Comparison of ENCODE assay signal across 9 cellular contexts in the genomic region with DNA sequence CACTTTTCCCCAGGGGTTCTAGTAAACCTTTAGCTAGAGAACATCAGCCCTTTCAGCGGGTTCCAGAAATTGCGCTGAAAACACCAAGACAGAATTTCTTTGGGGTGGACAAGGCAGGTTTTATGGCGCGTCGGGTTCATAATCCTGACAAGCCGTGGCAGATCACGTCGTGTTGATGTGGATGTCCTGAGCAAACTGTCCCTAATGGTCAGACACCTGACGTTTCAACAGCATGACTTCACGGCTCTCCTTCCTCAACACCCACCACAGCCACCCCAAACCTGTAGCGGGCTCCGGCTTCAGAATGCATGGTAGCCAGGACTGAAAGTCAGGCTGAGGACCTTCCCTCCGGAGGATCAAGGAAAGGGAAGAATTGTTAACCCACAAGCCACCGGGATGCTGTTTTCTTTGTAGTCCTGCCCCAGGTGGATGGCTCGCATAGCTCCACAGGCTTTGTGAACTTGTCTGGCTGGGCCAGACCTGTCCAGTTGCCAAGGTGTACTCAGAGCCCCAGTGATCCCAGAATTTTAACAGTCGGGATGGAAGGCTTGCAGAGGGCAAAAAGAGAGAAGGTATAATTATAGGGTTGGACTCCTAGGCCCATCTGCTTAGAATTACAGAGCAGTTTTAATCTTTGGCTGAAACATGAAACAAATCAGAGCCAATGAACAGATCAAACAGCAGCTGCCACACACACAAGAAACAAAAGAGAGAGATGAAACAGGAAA. TPM values are rescaled to one million over a fixed set of nuclear protein-coding genes. Genes with fewer than 3 reads are reported as not detected.
A peak's percentile ranks its signal among the peaks of the same experiment; 100 is the strongest.
DNase-seq lines count a peak whose midpoint lies in the region; ATAC-seq, FAIRE-seq and TF ChIP-seq lines count a peak whose summit lies in the region.
"Had no signal": no experiment of that assay in that cellular context is flagged by ENCODE, and none has a peak within 500 bp of the region (broad histone marks: within the 10 kb centered on the region; RNA-seq: fewer than 3 reads in every experiment).

No MANE protein-coding gene starts in this region.

- H3K9me3 ChIP-seq in ascending aorta, result no peaks in the 10 kb centered on the region
- H3K9me3 ChIP-seq in testis, result no peaks in the 10 kb centered on the region

- no peaks in the 10 kb centered on the region for H3K36me3 ChIP-seq in ascending aorta
- no peaks in the 10 kb centered on the region for H3K36me3 ChIP-seq in testis (ENCODE audit: low read depth, missing control alignments)

- no peak for FAIRE-seq in GM19239 (lab: Jason Lieb, UNC)

- peak overlapping the region; percentile 63 to 85 for H3K4me3 ChIP-seq in ascending aorta
- H3K4me3 ChIP-seq in lower leg skin (ENCODE audit: low read depth, poor library complexity, severe bottlenecking), result peak overlapping the region; percentile 70
- peak overlapping the region; percentile 59 to 76 for H3K4me3 ChIP-seq in testis

- WGBS in lower leg skin, 2 donors, result 8% methylated on average over 16 of the region's 16 CpGs
- WGBS in testis, 2 donors, result 14 to 21% methylated on average over 16 of the region's 16 CpGs

- H3K4me1 ChIP-seq in ascending aorta (peaks cover 0 to 17% of the 10 kb centered on the region in 2 donors), testis (no peaks in the 10 kb centered on the region)

- TF ChIP-seq POLR2A in lower leg skin (IDR thresholded peaks at IDR 0.05) (no peak), testis (IDR thresholded peaks at IDR 0.05) (no peak)

- H3K27ac ChIP-seq in ascending aorta (peak overlapping the region in 1 of 2 donors; percentile 79), testis (peak overlapping the region; percentile 76 to 87)

- peak in 2 of 3 experiments; percentile 58 to 83 for DNase-seq in NCI-H1417 (lab: John Stamatoyannopoulos, UW)
- no peak for DNase-seq in ascending aorta (ENCODE audit: low spot score in 2 of 2)
- DNase-seq in lower leg skin (ENCODE audit: low spot score in 2 of 2), result peak in 1 of 2 donors; percentile 88
- no peak for DNase-seq in testis
- DNase-seq in NCI-H1092 treated with DMSO at 0.1 percent for 48 hours (lab: John Stamatoyannopoulos, UW), result no peak
- DNase-seq in GM19239 (ENCODE audit: insufficient read length, low spot score), result no peak
- DNase-seq: NCI-H345; stimulated activated CD4-positive, alpha-beta T cell treated with anti-CD3 and anti-CD28 coated beads, Interleukin-4, amount 100 ng/mL, for 1 hour had no signal

- H3K27me3 ChIP-seq in ascending aorta (no peaks in the 10 kb centered on the region), testis (no peaks in the 10 kb centered on the region)

- intact Hi-C loops in ascending aorta (cut with DNase I), result loop anchor here (2.0 to 10.0 kb wide), 3 partner anchors 63 to 719 kb away; no protein-coding TSS in a partner anchor
- intact Hi-C loops in lower leg skin (cut with DNase I; ENCODE audit: low total_unique reads), result no loop called here
- intact Hi-C loops in testis (cut with DNase I; ENCODE audit: low total_unique reads), result no loop called here

- TF ChIP-seq CTCF in ascending aorta (IDR thresholded peaks at IDR 0.05) (no peak), lower leg skin (IDR thresholded peaks at IDR 0.05) (no peak), testis (IDR thresholded peaks at IDR 0.05) (no peak)

- no peak for ATAC-seq in HG03342 (IDR thresholded peaks at IDR 0.05; ENCODE audit: unreplicated experiment)

RNA-seq across cellular contexts. Expression of gene APCDD1, which starts 1.5 kb away (rescaled TPM):
- total RNA-seq in ascending aorta (77.0 TPM), lower leg skin (100 to 1,000 TPM in 3 of 4 donors, 10 to 100 TPM in 1; 76.6 to 192 (median 180) TPM), testis (10 to 100 TPM; 10.8 to 12.5 TPM)
- polyA plus RNA-seq in testis (ENCODE audit: insufficient read depth, low read depth, low replicate concordance), result 11.2 TPM

Comparison
In these comparisons a context has a peak if more than half of its experiments do, and no peak if none do; other contexts are left out.
1. DNase-seq: peak in NCI-H1417 (2 of 3); none in ascending aorta (0 of 2), testis (single experiment), NCI-H1092 treated with DMSO at 0.1 percent for 48 hours (single experiment) and GM19239 (single experiment).
2. Peak in every context shown above with its lines, with median percentiles within 50 percentile points of each other: H3K4me3 ChIP-seq.